Comparison of ENCODE assay signal across 17 cellular contexts in genomic region chr1:172970186-172970585, GRCh38.
DNase-seq lines count a peak whose midpoint lies in the region; ATAC-seq, FAIRE-seq and TF ChIP-seq lines count a peak whose summit lies in the region.
"Had no signal": no experiment of that assay in that cellular context is flagged by ENCODE, and none has a peak within 500 bp of the region (broad histone marks: within the 10 kb centered on the region; RNA-seq: fewer than 3 reads in every experiment).

No MANE protein-coding gene starts in this region.

- POLR2A ChIA-PET in PC-3 (lab: Charles Lee; ENCODE audit: unreplicated experiment): interaction anchor here (0.9 kb wide), 2 partner anchors 50 to 54 kb away, joined by 3 read pairs; no protein-coding TSS in a partner anchor

- H3K9me2 ChIP-seq in PC-3 (replicated peaks; ENCODE audit: low read length): no peaks in the 10 kb centered on the region

- CTCF ChIA-PET in PC-3 (lab: Charles Lee): no interaction called here

- TF ChIP-seq CTCF in PC-3 (conservative IDR thresholded peaks at IDR 0.05; ENCODE audit: low read depth, low read length) (no peak), epithelial cell of esophagus (IDR thresholded peaks at IDR 0.05; ENCODE audit: insufficient read depth, low read depth, low read length, missing control alignments) (no peak), pancreas (IDR thresholded peaks at IDR 0.05) (no peak), GM13977 (IDR thresholded peaks at IDR 0.05; ENCODE audit: extremely low read depth, insufficient read depth, missing control alignments) (no peak), left lung (IDR thresholded peaks at IDR 0.05) (no peak)

- H3F3A ChIP-seq in PC-3 (ENCODE audit: low read length, unreplicated experiment): peaks cover 17% of the 10 kb centered on the region

- peaks cover 45% of the 10 kb centered on the region for H3K4me1 ChIP-seq in PC-3 (ENCODE audit: insufficient read depth, low read length)
- H3K4me1 ChIP-seq in pancreas: peaks cover 0 to 13% (median 9%) of the 10 kb centered on the region in 3 donors
- H3K4me1 ChIP-seq in left lung: no peaks in the 10 kb centered on the region
- H3K4me1 ChIP-seq: gastrocnemius medialis had no signal

- no TSS peak for BruUV-seq in PC-3 (replicated peaks; lab: Mats Ljungman, UMichigan)

- no peaks in the 10 kb centered on the region for H3K9me3 ChIP-seq in PC-3 (ENCODE audit: low read length)
- no peaks in the 10 kb centered on the region for H3K9me3 ChIP-seq in pancreas
- H3K9me3 ChIP-seq in left lung: no peaks in the 10 kb centered on the region
- H3K9me3 ChIP-seq: gastrocnemius medialis had no signal

- H3K27me3 ChIP-seq in PC-3 (ENCODE audit: low read length) (no peaks in the 10 kb centered on the region), pancreas (no peaks in the 10 kb centered on the region), left lung (no peaks in the 10 kb centered on the region)
- H3K27me3 ChIP-seq: gastrocnemius medialis had no signal

- FAIRE-seq in pancreas (lab: Jason Lieb, UNC): no peak

- H3K79me2 ChIP-seq in PC-3 (ENCODE audit: low read length): no peaks in the 10 kb centered on the region

- no peak overlapping the region for H3K4me3 ChIP-seq in PC-3 (ENCODE audit: low read length)
- H3K4me3 ChIP-seq in epithelial cell of esophagus (ENCODE audit: low read length): no peak overlapping the region
- no peak overlapping the region for H3K4me3 ChIP-seq in pancreas
- no peak overlapping the region for H3K4me3 ChIP-seq in left lung
- H3K4me3 ChIP-seq: gastrocnemius medialis had no signal

- H3K36me3 ChIP-seq in PC-3 (ENCODE audit: low read depth, low read length) (no peaks in the 10 kb centered on the region), pancreas (no peaks in the 10 kb centered on the region), left lung (no peaks in the 10 kb centered on the region)
- H3K36me3 ChIP-seq: gastrocnemius medialis had no signal

- no peak overlapping the region for H2AFZ ChIP-seq in PC-3 (ENCODE audit: low read length)

- peak overlapping the region; percentile 21 for H3K4me2 ChIP-seq in PC-3 (ENCODE audit: low read length)

- H4K20me1 ChIP-seq in PC-3 (ENCODE audit: low read length): no peaks in the 10 kb centered on the region

- in situ Hi-C loops in GM13977 (cut with MboI; ENCODE audit: low pct_unique_long_range_greater_than_20kb, low sequenced_read_pairs, unreplicated experiment): no loop called here

- intact Hi-C loops in PC-3 (cut with micrococcal nuclease): no loop called here
- intact Hi-C loops in pancreas (cut with DNase I): no loop called here
- intact Hi-C loops in left lung (cut with DNase I): no loop called here

- H3K9ac ChIP-seq in PC-3 (ENCODE audit: low read length): no peak overlapping the region; the same call in 1 of the 2 replicates

- peak; percentile 89 for ATAC-seq in PC-3
- ATAC-seq in pancreas: peak in 3 of 4 donors; percentile 30 to 56 (median 35)
- ATAC-seq in left lung: no peak
- ATAC-seq: gastrocnemius medialis had no signal

- 100% methylated on average over 1 of the region's 1 CpG for WGBS in pancreas, 2 donors

- DNase-seq in ELR (ENCODE audit: low read depth): peak; percentile 83
- peak; percentile 99 for DNase-seq in PC-3
- DNase-seq in epithelial cell of esophagus (ENCODE audit: low read depth): peak; percentile 81
- no peak for DNase-seq in pancreas
- no peak for DNase-seq in GM13977 (ENCODE audit: low spot score)
- DNase-seq in left lung: no peak
- no peak for DNase-seq in NCI-H1092 treated with DMSO at 0.1 percent for 48 hours (lab: John Stamatoyannopoulos, UW)
- DNase-seq: activated effector memory CD4-positive, alpha-beta T cell treated with anti-CD3 and anti-CD28 coated beads, Interleukin-2, amount 50 U/mL, for 16 hours; gastrocnemius medialis; NCI-H2029 treated with DMSO at 0.1 percent for 48 hours; NCI-H82; Right ventricle myocardium superior; stimulated activated CD4-positive, alpha-beta T cell treated with anti-CD3 and anti-CD28 coated beads, Interleukin-12 subunit alpha, Interleukin-12 subunit beta, amount 100 ng/mL, for 4 hours; substantia nigra; T1000 had no signal

- H3K27ac ChIP-seq in PC-3 (ENCODE audit: low read length) (peak overlapping the region; percentile 52), pancreas (no peak overlapping the region), left lung (no peak overlapping the region)
- H3K27ac ChIP-seq: C4-2B, gastrocnemius medialis, HL-60 had no signal

Comparison
In these comparisons a context has a peak if more than half of its experiments do, and no peak if none do; other contexts are left out.
1. DNase-seq: peak in ELR (single experiment), PC-3 (single experiment) and epithelial cell of esophagus (single experiment); none in pancreas (0 of 6), GM13977 (single experiment), left lung (0 of 2) and NCI-H1092 treated with DMSO at 0.1 percent for 48 hours (single experiment).